11 cellular contexts compared by ENCODE assay signal in the genomic region with DNA sequence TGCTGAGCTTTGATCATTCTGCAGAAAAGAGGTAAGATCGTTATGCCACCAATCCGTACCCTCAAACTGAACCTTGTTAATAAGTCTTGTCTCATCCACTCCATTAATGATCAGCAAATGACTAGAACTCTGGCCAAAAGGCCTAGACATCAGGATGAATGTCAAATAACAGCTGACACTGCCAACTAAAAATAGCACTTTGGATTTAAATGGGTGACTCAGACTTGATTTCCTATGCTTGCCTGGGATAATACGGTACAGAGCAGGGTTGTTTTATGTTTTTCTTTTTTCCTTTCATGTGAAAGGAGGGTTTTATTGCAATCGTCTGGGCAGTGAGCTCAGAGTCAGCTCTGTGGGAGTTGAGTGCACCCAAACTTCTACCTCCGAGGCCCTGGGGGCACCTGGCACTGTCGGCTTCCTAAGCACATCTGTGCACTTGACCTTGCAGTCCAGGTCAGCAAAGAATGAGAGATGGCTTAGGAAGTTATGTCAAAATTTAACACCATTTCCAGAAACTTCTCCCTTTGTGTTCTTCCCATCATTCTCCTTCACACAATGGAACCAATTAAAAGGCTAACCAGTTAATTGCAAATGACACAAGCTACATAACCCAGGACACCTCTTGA.
DNase-seq lines count a peak whose midpoint lies in the region; ATAC-seq and TF ChIP-seq lines count a peak whose summit lies in the region.
"Had no signal": no experiment of that assay in that cellular context is flagged by ENCODE, and none has a peak within 500 bp of the region (broad histone marks: within the 10 kb centered on the region; RNA-seq: fewer than 3 reads in every experiment).

No MANE protein-coding gene starts in this region.

- H3K4me3 Mint-ChIP-seq in activated T-cell treated with anti-CD3 and anti-CD28 coated beads, Interleukin-2, amount 50 U/mL, for 4 hours: no peak overlapping the region
- H3K4me3 Mint-ChIP-seq: activated naive CD8-positive, alpha-beta T cell had no signal

- H3K36me3 Mint-ChIP-seq in activated T-cell treated with anti-CD3 and anti-CD28 coated beads, Interleukin-2, amount 50 U/mL, for 4 hours (ENCODE audit: insufficient read depth): no peaks in the 10 kb centered on the region
- H3K36me3 Mint-ChIP-seq: activated naive CD8-positive, alpha-beta T cell had no signal

- DNase-seq in HK-2 (ENCODE audit: unreplicated experiment) (peak; percentile 4), breast epithelium (ENCODE audit: low spot score in 2 of 2) (no peak), right cardiac atrium (no peak), smooth muscle cell of the brain vasculature (ENCODE audit: low read depth, low spot score) (peak; percentile 33), HuH-7 (ENCODE audit: low spot score) (no peak)
- no peak for DNase-seq in activated T-cell treated with anti-CD3 and anti-CD28 coated beads, Interleukin-2, amount 50 U/mL, for 4 hours
- DNase-seq: activated CD4-positive, alpha-beta T cell treated with anti-CD3 and anti-CD28 coated beads for 1 hour; NCI-H526 had no signal

- TF ChIP-seq POLR2A in breast epithelium (IDR thresholded peaks at IDR 0.05): no peak

- WGBS in right cardiac atrium: 38% methylated on average over 6 of the region's 6 CpGs

- H3K4me3 ChIP-seq in breast epithelium (no peak overlapping the region), right cardiac atrium (ENCODE audit: low read length) (no peak overlapping the region)

- intact Hi-C loops in breast epithelium (cut with DNase I; ENCODE audit: low total_unique reads) (no loop called here), right cardiac atrium (cut with DNase I) (loop anchor here in 1 of 4 donors (2.0 kb wide), 1 partner anchor 73 kb away; no protein-coding TSS in a partner anchor)

- peaks cover 4% of the 10 kb centered on the region for H3K27me3 Mint-ChIP-seq in activated T-cell treated with anti-CD3 and anti-CD28 coated beads, Interleukin-2, amount 50 U/mL, for 4 hours (ENCODE audit: low read depth)
- H3K27me3 Mint-ChIP-seq: activated naive CD8-positive, alpha-beta T cell had no signal

- no peaks in the 10 kb centered on the region for H3K9me3 Mint-ChIP-seq in activated T-cell treated with anti-CD3 and anti-CD28 coated beads, Interleukin-2, amount 50 U/mL, for 4 hours

- H3K9me3 ChIP-seq in breast epithelium (no peaks in the 10 kb centered on the region), right cardiac atrium (ENCODE audit: control insufficient read depth, low read length) (no peaks in the 10 kb centered on the region)

- TF ChIP-seq CTCF in breast epithelium (IDR thresholded peaks at IDR 0.05): no peak

- no peaks in the 10 kb centered on the region for H3K36me3 ChIP-seq in breast epithelium

- no peaks in the 10 kb centered on the region for H3K4me1 ChIP-seq in breast epithelium
- H3K4me1 ChIP-seq in right cardiac atrium (ENCODE audit: control insufficient read depth, insufficient read depth, low read length): peaks cover 3% of the 10 kb centered on the region

- H3K27me3 ChIP-seq in breast epithelium: no peaks in the 10 kb centered on the region
- no peaks in the 10 kb centered on the region for H3K27me3 ChIP-seq in right cardiac atrium (ENCODE audit: control insufficient read depth, insufficient read depth)

- ATAC-seq in right cardiac atrium (peak; percentile 44 to 85), GM18520 (IDR thresholded peaks at IDR 0.05; ENCODE audit: unreplicated experiment) (no peak), GM18517 (IDR thresholded peaks at IDR 0.05; ENCODE audit: unreplicated experiment) (no peak)
- no peak for ATAC-seq in activated T-cell treated with anti-CD3 and anti-CD28 coated beads, Interleukin-2, amount 50 U/mL, for 4 hours

- H3K4me1 Mint-ChIP-seq in activated T-cell treated with anti-CD3 and anti-CD28 coated beads, Interleukin-2, amount 50 U/mL, for 4 hours (ENCODE audit: low read depth): no peaks in the 10 kb centered on the region

- H3K27ac ChIP-seq in breast epithelium: peak overlapping the region; percentile 33 to 48
- no peak overlapping the region for H3K27ac ChIP-seq in right cardiac atrium (ENCODE audit: low read length)

Comparison
In these comparisons a context has a peak if more than half of its experiments do, and no peak if none do; other contexts are left out.
1. DNase-seq: peak in HK-2 (single experiment) and smooth muscle cell of the brain vasculature (single experiment); none in breast epithelium (0 of 2), right cardiac atrium (0 of 3), activated T-cell treated with anti-CD3 and anti-CD28 coated beads, Interleukin-2, amount 50 U/mL, for 4 hours (single experiment) and HuH-7 (single experiment).
2. ATAC-seq: peak in right cardiac atrium (2 of 2); none in activated T-cell treated with anti-CD3 and anti-CD28 coated beads, Interleukin-2, amount 50 U/mL, for 4 hours (0 of 2), GM18520 (single experiment) and GM18517 (single experiment).